ENCODE assay signal across 8 cellular contexts in the genomic region with DNA sequence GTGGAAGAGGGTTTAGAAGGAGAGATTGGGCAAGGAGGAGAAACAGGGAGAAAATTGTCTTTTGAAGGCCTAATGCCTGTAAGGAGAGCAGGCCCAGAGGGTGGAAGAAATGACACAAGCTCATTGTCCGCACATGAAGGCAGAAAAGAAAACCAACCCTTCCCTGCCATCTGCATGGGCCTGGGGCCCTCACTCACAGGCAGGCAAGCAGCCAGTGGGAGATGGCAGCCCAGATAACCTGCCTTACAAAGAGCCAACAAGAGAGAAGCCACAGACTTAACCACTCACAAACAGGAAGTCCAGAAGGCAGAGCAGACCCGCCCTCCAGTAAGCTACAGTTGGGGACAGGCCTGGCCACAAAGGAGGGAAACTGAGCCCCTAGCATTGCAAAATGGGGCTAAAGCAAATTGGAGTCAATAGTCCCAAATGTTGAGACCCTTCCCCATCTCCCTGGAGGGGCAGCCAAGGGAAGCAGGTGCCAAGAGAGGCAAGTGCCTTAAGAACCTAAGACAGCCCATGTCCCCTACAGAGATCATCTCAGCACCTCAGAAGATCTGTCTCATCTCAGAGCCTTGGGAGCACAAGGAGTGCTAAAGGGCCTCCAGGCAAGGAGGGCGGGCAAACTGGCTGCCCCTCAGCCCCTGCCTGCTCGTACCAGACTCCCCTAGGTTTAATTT. TPM values are rescaled to one million over a fixed set of nuclear protein-coding genes. Genes with fewer than 3 reads are reported as not detected.
DNase-seq lines count a peak whose midpoint lies in the region; ATAC-seq and TF ChIP-seq lines count a peak whose summit lies in the region.

No MANE protein-coding gene starts in this region.

- H3K4me1 ChIP-seq in CD8-positive, alpha-beta memory T cell (ENCODE audit: insufficient read depth, low read length): peaks cover 66% of the 10 kb centered on the region

- H3K4me3 ChIP-seq in CD8-positive, alpha-beta memory T cell (ENCODE audit: low read length): peak overlapping the region; percentile 98
- no peak overlapping the region for H3K4me3 ChIP-seq in fibroblast of villous mesenchyme (ENCODE audit: low read depth, low read length)

- peak overlapping the region; percentile 89 to 100 (median 95) for H3K4me3 Mint-ChIP-seq in CD8-positive, alpha-beta memory T cell
- H3K4me3 Mint-ChIP-seq in IgD-negative memory B cell: peak overlapping the region; percentile 90 to 100 (median 96)

- peaks cover 13% of the 10 kb centered on the region for H3K36me3 ChIP-seq in CD8-positive, alpha-beta memory T cell (ENCODE audit: insufficient read depth, low read length)

- peaks cover 0 to 2% (median 0%) of the 10 kb centered on the region in 5 donors for H3K9me3 Mint-ChIP-seq in CD8-positive, alpha-beta memory T cell
- H3K9me3 Mint-ChIP-seq in IgD-negative memory B cell: peaks cover 0 to 1% (median 0%) of the 10 kb centered on the region in 3 donors

- H3K4me1 Mint-ChIP-seq in CD8-positive, alpha-beta memory T cell: peaks cover 63 to 74% (median 68%) of the 10 kb centered on the region in 3 donors
- H3K4me1 Mint-ChIP-seq in IgD-negative memory B cell: peaks cover 40 to 56% (median 50%) of the 10 kb centered on the region in 3 donors

- no peaks in the 10 kb centered on the region for H3K9me3 ChIP-seq in CD8-positive, alpha-beta memory T cell (ENCODE audit: low read length)

- no peak for TF ChIP-seq CTCF in fibroblast of villous mesenchyme (IDR thresholded peaks at IDR 0.05; ENCODE audit: insufficient read depth, low read depth, low read length)

- peaks cover 0 to 8% of the 10 kb centered on the region in 2 donors for H3K27me3 Mint-ChIP-seq in CD8-positive, alpha-beta memory T cell
- no peaks in the 10 kb centered on the region for H3K27me3 Mint-ChIP-seq in IgD-negative memory B cell

- ATAC-seq in HG03135 (IDR thresholded peaks at IDR 0.05; ENCODE audit: unreplicated experiment): no peak

- H3K27me3 ChIP-seq in CD8-positive, alpha-beta memory T cell (ENCODE audit: insufficient read depth, low read length, poor library complexity, severe bottlenecking): no peaks in the 10 kb centered on the region

- CTCF ChIA-PET in CD8-positive, alpha-beta memory T cell (lab: Charles Lee): interaction anchor here (1.4 to 13.8 kb wide), 4 partner anchors 8 to 82 kb away, joined by 3 to 504 read pairs (median 127); partner anchors contain the start of genes RNF43, SUPT4H1 and TSPOAP1

- POLR2A ChIA-PET in CD8-positive, alpha-beta memory T cell (lab: Charles Lee): interaction anchor here (1.2 to 13.6 kb wide), 6 partner anchors 4 to 771 kb away, joined by 3 to 491 read pairs (median 78); partner anchors contain the start of genes SUPT4H1, TRIM37 and TSPOAP1

- DNase-seq in CD8-positive, alpha-beta memory T cell: peak; percentile 44 to 84 (median 81)
- DNase-seq in activated CD4-positive, alpha-beta T cell treated with anti-CD3 and anti-CD28 coated beads, Interleukin-2, amount 50 U/mL, for 1 hour: peak; percentile 69
- DNase-seq in fibroblast of villous mesenchyme (ENCODE audit: low read depth) (peak; percentile 27), hippocampal formation (lab: John Stamatoyannopoulos, UW) (no peak), NCI-H146 (lab: John Stamatoyannopoulos, UW) (no peak)
- DNase-seq in stimulated activated CD8-positive, alpha-beta memory T cell treated with anti-CD3 and anti-CD28 coated beads, Interleukin-15, amount 100 ng/mL, for 48 hours (ENCODE audit: low read depth in 2 of 2): peak; percentile 65 to 69

- H3K27ac Mint-ChIP-seq in CD8-positive, alpha-beta memory T cell: peak overlapping the region; percentile 93 to 100 (median 98)
- H3K27ac Mint-ChIP-seq in IgD-negative memory B cell: peak overlapping the region; percentile 99

- H3K27ac ChIP-seq in CD8-positive, alpha-beta memory T cell (ENCODE audit: low read depth, low read length): peak overlapping the region; percentile 96

- peaks cover 11 to 56% (median 12%) of the 10 kb centered on the region in 3 donors for H3K36me3 Mint-ChIP-seq in CD8-positive, alpha-beta memory T cell
- peaks cover 12% of the 10 kb centered on the region for H3K36me3 Mint-ChIP-seq in IgD-negative memory B cell

RNA-seq across cellular contexts. Expression of gene TSPOAP1, which starts 7.3 kb away (rescaled TPM):
- 10 to 100 TPM; 14.4 to 15.0 TPM for total RNA-seq in CD8-positive, alpha-beta memory T cell
- 4.0 TPM for polyA plus RNA-seq in CD8-positive, alpha-beta memory T cell
- polyA plus RNA-seq in IgD-negative memory B cell: 1.3 TPM
- 0.86 and 2.3 TPM in 2 replicates for total RNA-seq in fibroblast of villous mesenchyme

RNA-seq across cellular contexts. Expression of gene SUPT4H1, which starts 16.1 kb away (rescaled TPM):
- 100 to 1,000 TPM; 145 to 149 TPM for total RNA-seq in CD8-positive, alpha-beta memory T cell
- 97.5 TPM for polyA plus RNA-seq in CD8-positive, alpha-beta memory T cell
- 94.2 TPM for polyA plus RNA-seq in IgD-negative memory B cell
- total RNA-seq in fibroblast of villous mesenchyme: 34.5 and 54.1 TPM in 2 replicates

RNA-seq across cellular contexts. Expression of gene MPO, which starts 55.2 kb away (rescaled TPM):
- total RNA-seq in CD8-positive, alpha-beta memory T cell: not detected
- not detected for polyA plus RNA-seq in CD8-positive, alpha-beta memory T cell
- polyA plus RNA-seq in IgD-negative memory B cell: not detected
- not detected in 2 replicates for total RNA-seq in fibroblast of villous mesenchyme

Comparison
In these comparisons a context has a peak if more than half of its experiments do, and no peak if none do; other contexts are left out.
1. DNase-seq: peak in CD8-positive, alpha-beta memory T cell (5 of 5), activated CD4-positive, alpha-beta T cell treated with anti-CD3 and anti-CD28 coated beads, Interleukin-2, amount 50 U/mL, for 1 hour (single experiment), fibroblast of villous mesenchyme (single experiment) and stimulated activated CD8-positive, alpha-beta memory T cell treated with anti-CD3 and anti-CD28 coated beads, Interleukin-15, amount 100 ng/mL, for 48 hours (2 of 2); none in hippocampal formation (0 of 2) and NCI-H146 (single experiment).